Comparison of ENCODE assay signal across 12 cellular contexts in the genomic region with DNA sequence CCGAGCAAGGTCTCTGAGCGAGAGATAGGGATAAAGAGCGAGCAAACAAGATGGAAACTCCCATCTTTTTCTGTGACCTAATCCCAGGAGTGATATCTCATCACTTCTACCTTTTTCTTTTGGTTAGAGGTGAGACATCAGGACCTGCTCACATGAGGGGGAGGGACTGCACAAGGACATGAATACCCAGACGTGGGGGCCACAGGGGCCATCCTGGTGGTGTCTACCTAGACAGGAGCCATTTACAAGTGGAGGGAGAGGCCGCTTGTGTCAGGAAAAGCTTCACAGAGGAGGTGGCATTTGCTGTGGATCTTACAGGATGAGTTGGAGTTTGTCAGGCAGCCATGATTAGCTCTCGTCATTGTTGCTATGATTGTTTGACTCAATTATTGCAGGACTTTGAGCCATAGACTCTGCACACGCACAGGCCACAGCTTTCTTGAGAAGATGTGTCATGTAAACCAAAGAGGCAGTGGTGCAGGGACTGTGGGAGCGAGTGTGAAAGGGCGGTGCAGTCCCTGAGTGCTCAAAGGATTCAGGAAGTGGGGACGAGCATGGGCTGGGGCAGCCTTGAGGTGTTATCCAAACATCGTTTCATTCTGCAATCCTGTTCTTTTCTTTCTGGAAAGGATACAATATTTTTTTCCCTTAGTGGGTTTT. TPM values are rescaled to one million over a fixed set of nuclear protein-coding genes. Genes with fewer than 3 reads are reported as not detected.
A peak's percentile ranks its signal among the peaks of the same experiment; 100 is the strongest.
DNase-seq lines count a peak whose midpoint lies in the region; ATAC-seq and TF ChIP-seq lines count a peak whose summit lies in the region.
"Had no signal": no experiment of that assay in that cellular context is flagged by ENCODE, and none has a peak within 500 bp of the region (broad histone marks: within the 10 kb centered on the region; RNA-seq: fewer than 3 reads in every experiment).

No MANE protein-coding gene starts in this region.

- no peak overlapping the region for H3K27ac ChIP-seq in RWPE2 (ENCODE audit: poor library complexity, severe bottlenecking)
- H3K27ac ChIP-seq in fibroblast of lung (ENCODE audit: insufficient read depth, low read length): peak overlapping the region; percentile 41
- H3K27ac ChIP-seq in spleen: no peak overlapping the region

- H3K27me3 ChIP-seq in H7 (ENCODE audit: control insufficient read depth, insufficient read depth, low read length): no peaks in the 10 kb centered on the region
- H3K27me3 ChIP-seq in RWPE2 (ENCODE audit: insufficient read depth, poor library complexity, severe bottlenecking): no peaks in the 10 kb centered on the region
- H3K27me3 ChIP-seq in fibroblast of lung (ENCODE audit: control insufficient read depth, insufficient read depth, low read length): no peaks in the 10 kb centered on the region
- no peaks in the 10 kb centered on the region for H3K27me3 ChIP-seq in spleen (replicated peaks in 1 of 7)

- TF ChIP-seq CTCF in RWPE2 (IDR thresholded peaks at IDR 0.05; ENCODE audit: poor library complexity, severe bottlenecking) (no peak), fibroblast of lung (conservative IDR thresholded peaks at IDR 0.05 in 1 of 2, IDR thresholded peaks at IDR 0.05 in 1 of 2; ENCODE audit: low read depth in 1 of 2, low read length in 2 of 2) (no peak), spleen (IDR thresholded peaks at IDR 0.05 in 8 of 11, conservative IDR thresholded peaks at IDR 0.05 in 3 of 11) (no peak)

- H3K4me3 ChIP-seq in H7 (ENCODE audit: insufficient read depth, low read depth, low read length) (no peak overlapping the region), RWPE2 (ENCODE audit: severe bottlenecking) (no peak overlapping the region), fibroblast of lung (replicated peaks in 1 of 4; ENCODE audit: control extremely low read depth in 1 of 4, insufficient read depth in 1 of 4, low read depth in 3 of 4, low read length in 4 of 4) (no peak overlapping the region), spleen (no peak overlapping the region)

- WGBS in spleen, 5 donors: 86 to 90% (median 87%) methylated on average over 11 of the region's 11 CpGs

- no peaks in the 10 kb centered on the region for H3K9me3 ChIP-seq in RWPE2 (ENCODE audit: severe bottlenecking)
- H3K9me3 ChIP-seq in fibroblast of lung (ENCODE audit: control insufficient read depth, insufficient read depth, low read depth, low read length): no peaks in the 10 kb centered on the region
- no peaks in the 10 kb centered on the region for H3K9me3 ChIP-seq in spleen

- H3K4me2 ChIP-seq in fibroblast of lung (ENCODE audit: extremely low read depth, insufficient read depth, low read length): no peak overlapping the region

- intact Hi-C loops in spleen (cut with DNase I; ENCODE audit: low total_unique reads): no loop called here

- H3K36me3 ChIP-seq in H7 (replicated peaks; ENCODE audit: control insufficient read depth, insufficient read depth, low read length) (peaks cover 14% of the 10 kb centered on the region), RWPE2 (ENCODE audit: low read depth) (peaks cover 42% of the 10 kb centered on the region), fibroblast of lung (ENCODE audit: control insufficient read depth, insufficient read depth, low read length) (peaks cover 15% of the 10 kb centered on the region), spleen (peaks cover 4 to 100% (median 80%) of the 10 kb centered on the region in 6 donors)

- H3K9ac ChIP-seq in fibroblast of lung (ENCODE audit: insufficient read depth, low read length): no peak overlapping the region

- ATAC-seq in RWPE2 (ENCODE audit: low read depth) (no peak), left lobe of liver (no peak)
- ATAC-seq: CD8-positive, alpha-beta T cell; HCT116; PC-3 had no signal

- DNase-seq in H7: peak; percentile 52
- DNase-seq in RWPE2 (ENCODE audit: low spot score): peak; percentile 69
- peak in 1 of 2 donors; percentile 57 for DNase-seq in fibroblast of lung (ENCODE audit: low read depth in 2 of 2)
- DNase-seq in spleen: peak; percentile 56
- DNase-seq in left lobe of liver (ENCODE audit: low spot score): no peak
- DNase-seq in SW480 (ENCODE audit: low spot score): no peak
- no peak for DNase-seq in iPS-NIHi11 (ENCODE audit: low spot score)
- DNase-seq: CD8-positive, alpha-beta T cell; NCI-H446; PC-3; retina had no signal

- no peak for TF ChIP-seq POLR2A in spleen (IDR thresholded peaks at IDR 0.05)

- H3K4me1 ChIP-seq in RWPE2 (ENCODE audit: insufficient read depth, poor library complexity, severe bottlenecking) (no peaks in the 10 kb centered on the region), fibroblast of lung (ENCODE audit: control insufficient read depth, extremely low read depth, insufficient read depth, low read length) (no peaks in the 10 kb centered on the region), spleen (no peaks in the 10 kb centered on the region)

- no peaks in the 10 kb centered on the region for H4K20me1 ChIP-seq in fibroblast of lung (ENCODE audit: control insufficient read depth, extremely low read depth, insufficient read depth, low read length)

- no peak overlapping the region for H2AFZ ChIP-seq in fibroblast of lung (ENCODE audit: low read length)

- H3K79me2 ChIP-seq in fibroblast of lung (ENCODE audit: control insufficient read depth, insufficient read depth, low read length): no peaks in the 10 kb centered on the region

RNA-seq across cellular contexts. Expression of a gene that starts 7.7 kb away (rescaled TPM):
- total RNA-seq in H7 (2014; rRNA removed; shearing (Covaris generic)): 30.9 and 33.8 TPM in 2 replicates
- 18.7 and 24.6 TPM in 2 replicates for total RNA-seq in fibroblast of lung
- 2.9 and 3.7 TPM in 2 replicates for polyA plus RNA-seq in fibroblast of lung
- polyA plus RNA-seq in fibroblast of lung (2012): 11.2 and 15.5 TPM in 2 replicates
- 2.6 and 19.7 TPM in 2 replicates for polyA minus RNA-seq in fibroblast of lung (ENCODE audit: low replicate concordance)
- total RNA-seq in spleen: 10 to 100 TPM; 31.7 to 61.7 (median 56.4) TPM
- 10 to 100 TPM; 19.3 to 56.7 (median 50.6) TPM for polyA plus RNA-seq in spleen
- total RNA-seq in left lobe of liver: 12.8 TPM

RNA-seq across cellular contexts. Expression of a gene that starts 49.2 kb away (rescaled TPM):
- total RNA-seq in H7 (2014; rRNA removed; shearing (Covaris generic)): 18.4 and 30.7 TPM in 2 replicates
- total RNA-seq in fibroblast of lung (46.0 and 64.9 TPM in 2 replicates), spleen (100 to 1,000 TPM in 1 of 7 donors, 10 to 100 TPM in 6; 62.6 to 105 (median 83.6) TPM), left lobe of liver (25.7 TPM)
- polyA plus RNA-seq in fibroblast of lung (35.1 and 39.3 TPM in 2 replicates), spleen (10 to 100 TPM; 34.4 to 47.3 (median 43.5) TPM)
- 25.1 and 26.9 TPM in 2 replicates for polyA plus RNA-seq in fibroblast of lung (2012)
- polyA minus RNA-seq in fibroblast of lung (ENCODE audit: low replicate concordance): 7.7 and 32.4 TPM in 2 replicates

Comparison
In these comparisons a context has a peak if more than half of its experiments do, and no peak if none do; other contexts are left out.
1. DNase-seq: peak in H7 (single experiment), RWPE2 (single experiment) and spleen (single experiment); none in left lobe of liver (single experiment), SW480 (single experiment) and iPS-NIHi11 (single experiment).